21 cellular contexts compared by ENCODE assay signal in genomic region chr13:76872686-76873085, GRCh38.
"Had no signal": no experiment of that assay in that cellular context is flagged by ENCODE, and none has a peak within 500 bp of the region (broad histone marks: within the 10 kb centered on the region; RNA-seq: fewer than 3 reads in every experiment).

No MANE protein-coding gene starts in this region.

- H3K36me3 ChIP-seq: MG63 had no signal

- H3K27me3 ChIP-seq: MG63 had no signal

- H3K27me3 Mint-ChIP-seq: brain had no signal

- ATAC-seq: activated CD4-positive, CD25-positive, alpha-beta regulatory T cell treated with anti-CD3 and anti-CD28 coated beads, Interleukin-2, amount 50 U/mL, for 24 hours; activated CD8-positive, alpha-beta T cell treated with anti-CD3 and anti-CD28 coated beads, Interleukin-2, amount 10 ng/mL, durations not matched to agents 7 days and 5 days; PC-3 had no signal

- H3K9me3 Mint-ChIP-seq: brain had no signal

- H3K36me3 Mint-ChIP-seq: activated naive CD8-positive, alpha-beta T cell; brain had no signal

- H3K4me3 ChIP-seq: MG63 had no signal

- H3K4me3 Mint-ChIP-seq: activated CD8-positive, alpha-beta T cell treated with anti-CD3 and anti-CD28 coated beads, Interleukin-2, amount 10 ng/mL, durations not matched to agents 7 days and 5 days; activated naive CD8-positive, alpha-beta T cell; brain had no signal

- H3K9me3 ChIP-seq: MG63 had no signal

- H3K27ac Mint-ChIP-seq: activated CD8-positive, alpha-beta T cell treated with anti-CD3 and anti-CD28 coated beads, Interleukin-2, amount 10 ng/mL, durations not matched to agents 7 days and 5 days; activated naive CD8-positive, alpha-beta T cell had no signal

- DNase-seq: activated CD4-positive, alpha-beta T cell treated with anti-CD3 and anti-CD28 coated beads for 4 hours; activated CD8-positive, alpha-beta memory T cell treated with anti-CD3 and anti-CD28 coated beads, Interleukin-2, amount 50 U/mL, for 48 hours; activated CD8-positive, alpha-beta T cell treated with anti-CD3 and anti-CD28 coated beads, Interleukin-2, amount 10 ng/mL, durations not matched to agents 7 days and 5 days; activated T-cell treated with anti-CD3 and anti-CD28 coated beads, Interleukin-2, amount 50 U/mL, for 1 hour; amygdala; MG63; MV-4-11; NCI-H1092 treated with DMSO at 0.1 percent for 48 hours; NCI-H1417 treated with DMSO at 0.1 percent for 48 hours; NCI-H1694; NCI-H2029; NCI-H2107; NCI-H2171 treated with DMSO at 0.1 percent for 48 hours; NCI-H226; NCI-H510A; PC-3; SHP77 treated with DMSO at 0.1 percent for 48 hours; T-helper 1 cell had no signal
